In the genomic region with DNA sequence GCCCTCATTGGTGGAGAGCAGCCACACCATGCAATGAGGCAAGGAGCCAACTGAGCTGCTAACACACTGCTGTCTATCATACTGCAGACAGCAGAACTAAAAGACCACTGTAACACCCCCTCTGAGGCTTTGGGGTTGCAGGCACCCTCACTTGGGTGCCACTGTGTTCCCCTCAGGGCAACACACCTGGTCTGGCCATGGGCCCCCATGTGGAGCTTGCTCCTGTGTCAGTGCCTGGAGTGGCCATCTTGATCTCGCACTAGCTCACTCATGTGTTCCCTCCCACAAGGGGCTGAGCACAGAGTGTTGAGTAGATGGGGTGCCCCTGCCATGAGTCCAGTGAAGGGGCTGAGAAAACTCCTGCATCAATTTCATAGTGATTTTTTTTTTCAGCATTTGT, we compare ENCODE assay signal across 27 cellular contexts.
"Had no signal": no experiment of that assay in that cellular context is flagged by ENCODE, and none has a peak within 500 bp of the region (broad histone marks: within the 10 kb centered on the region; RNA-seq: fewer than 3 reads in every experiment).

No MANE protein-coding gene starts in this region.

- H3K27me3 ChIP-seq: body of pancreas, cardiac muscle cell, colonic mucosa had no signal

- H3K4me3 ChIP-seq: body of pancreas, cardiac muscle cell, colonic mucosa had no signal

- H3K9me3 ChIP-seq: body of pancreas, colonic mucosa had no signal

- H3K36me3 ChIP-seq: cardiac muscle cell, colonic mucosa had no signal

- DNase-seq: activated CD4-positive, alpha-beta T cell treated with anti-CD3 and anti-CD28 coated beads for 1 hour; activated CD4-positive, alpha-beta T cell treated with anti-CD3 and anti-CD28 coated beads for 4 hours; activated CD4-positive, alpha-beta T cell treated with anti-CD3 and anti-CD28 coated beads, Interleukin-2, amount 50 U/mL, for 1 hour; activated CD4-positive, alpha-beta T cell treated with anti-CD3 and anti-CD28 coated beads, Interleukin-2, amount 50 U/mL, for 48 hours; activated CD8-positive, alpha-beta memory T cell treated with anti-CD3 and anti-CD28 coated beads for 24 hours; activated CD8-positive, alpha-beta T cell treated with anti-CD3 and anti-CD28 coated beads for 36 hours; activated effector memory CD4-positive, alpha-beta T cell treated with Interleukin-2 at 50 U/mL for 16 hours; activated gamma-delta T cell treated with Interleukin-2 at 50 U/mL for 16 hours; activated naive CD4-positive, alpha-beta T cell treated with anti-CD3 and anti-CD28 coated beads, Interleukin-2, amount 50 U/mL, for 16 hours; activated naive CD4-positive, alpha-beta T cell treated with Interleukin-2 at 50 U/mL for 16 hours; activated T-cell treated with anti-CD3 and anti-CD28 coated beads, Interleukin-2, amount 50 U/mL, for 4 hours; amniotic stem cell; anterior cingulate cortex; body of pancreas; central memory CD4-positive, alpha-beta T cell; cerebellar nuclear complex; colonic mucosa; effector CD8-positive, alpha-beta T cell; endodermal cell; foreskin fibroblast; glutamatergic neuron; T-helper 2 cell had no signal

- H3K4me1 ChIP-seq: body of pancreas, colonic mucosa had no signal

- H3K27ac ChIP-seq: body of pancreas, cardiac muscle cell, colonic mucosa, VCaP had no signal

- ATAC-seq: activated CD8-positive, alpha-beta T cell treated with anti-CD3 and anti-CD28 coated beads for 36 hours; activated T-cell treated with anti-CD3 and anti-CD28 coated beads, Interleukin-2, amount 50 U/mL, for 4 hours; activated T-helper 17 cell treated with anti-CD3 and anti-CD28 coated beads, Interleukin-2, amount 50 U/mL, for 72 hours; body of pancreas; esophagus mucosa; WTC11 had no signal
